8 cellular contexts compared by ENCODE assay signal in genomic region chr3:46926871-46927717, GRCh38. TPM values are rescaled to one million over a fixed set of nuclear protein-coding genes. Genes with fewer than 3 reads are reported as not detected.
DNase-seq lines count a peak whose midpoint lies in the region; ATAC-seq and TF ChIP-seq lines count a peak whose summit lies in the region.
"Had no signal": no experiment of that assay in that cellular context is flagged by ENCODE, and none has a peak within 500 bp of the region (broad histone marks: within the 10 kb centered on the region; RNA-seq: fewer than 3 reads in every experiment).

No MANE protein-coding gene starts in this region.

- H3K4me1 ChIP-seq in OCI-LY1 (ENCODE audit: insufficient read depth, low read length, severe bottlenecking) (peaks cover 64% of the 10 kb centered on the region), fibroblast of lung (ENCODE audit: control insufficient read depth, extremely low read depth, insufficient read depth, low read length) (peaks cover 17% of the 10 kb centered on the region), tibial artery (peaks cover 0 to 87% (median 73%) of the 10 kb centered on the region in 4 donors)

- DNase-seq in fibroblast of lung (ENCODE audit: low read depth in 2 of 2) (no peak), tibial artery (peak; percentile 27 to 62), NCI-H748 (lab: John Stamatoyannopoulos, UW; ENCODE audit: unreplicated experiment) (no peak), HuH-7.5 (ENCODE audit: low spot score) (no peak)

- H4K20me1 ChIP-seq in OCI-LY1 (ENCODE audit: insufficient read depth, low read length) (no peaks in the 10 kb centered on the region), fibroblast of lung (ENCODE audit: control insufficient read depth, extremely low read depth, insufficient read depth, low read length) (no peaks in the 10 kb centered on the region)

- H3K27me3 ChIP-seq in OCI-LY1 (ENCODE audit: insufficient read depth, low read length) (no peaks in the 10 kb centered on the region), fibroblast of lung (ENCODE audit: control insufficient read depth, insufficient read depth, low read length) (no peaks in the 10 kb centered on the region), tibial artery (no peaks in the 10 kb centered on the region)

- ATAC-seq in GM18873 (IDR thresholded peaks at IDR 0.05; ENCODE audit: low FRiP score, unreplicated experiment), result peak; percentile 39
- peak; percentile 49 for ATAC-seq in HG02623 (IDR thresholded peaks at IDR 0.05; ENCODE audit: unreplicated experiment)

- H3K36me3 ChIP-seq in OCI-LY1 (ENCODE audit: insufficient read depth, low read length), result peaks cover 66% of the 10 kb centered on the region
- H3K36me3 ChIP-seq in fibroblast of lung (ENCODE audit: control insufficient read depth, insufficient read depth, low read length), result peaks cover 18% of the 10 kb centered on the region
- H3K36me3 ChIP-seq in tibial artery, result peaks cover 25 to 42% (median 36%) of the 10 kb centered on the region in 3 donors

- H3K79me2 ChIP-seq in OCI-LY1 (ENCODE audit: insufficient read depth, low read length), result no peaks in the 10 kb centered on the region
- H3K79me2 ChIP-seq in fibroblast of lung (ENCODE audit: control insufficient read depth, insufficient read depth, low read length), result peaks cover 30% of the 10 kb centered on the region

- H3K4me2 ChIP-seq in OCI-LY1 (ENCODE audit: low read length) (peak overlapping the region; percentile 54), fibroblast of lung (ENCODE audit: extremely low read depth, insufficient read depth, low read length) (no peak overlapping the region)

- peak overlapping the region; percentile 58; the same call in 1 of the 2 replicates for H3K9ac ChIP-seq in OCI-LY1 (ENCODE audit: low read length)
- no peak overlapping the region for H3K9ac ChIP-seq in fibroblast of lung (ENCODE audit: insufficient read depth, low read length)

- H3K9me2 ChIP-seq in OCI-LY1 (ENCODE audit: low read depth, low read length), result no peaks in the 10 kb centered on the region

- H3K27ac ChIP-seq in OCI-LY1 (ENCODE audit: low read depth, low read length, poor library complexity, severe bottlenecking), result peak overlapping the region; percentile 96
- H3K27ac ChIP-seq in fibroblast of lung (ENCODE audit: insufficient read depth, low read length), result peak overlapping the region; percentile 77
- peak overlapping the region; percentile 67 to 80 for H3K27ac ChIP-seq in tibial artery
- H3K27ac ChIP-seq: VCaP had no signal

- intact Hi-C loops in tibial artery (cut with DNase I; ENCODE audit: low total_unique reads), result loop anchor here (10.0 kb wide), 1 partner anchor 398 kb away; no protein-coding TSS in a partner anchor

- H3K9me3 ChIP-seq in OCI-LY1 (ENCODE audit: low read length) (0 out of 2 replicates have a peak, but pooled peaks cover 3% of the 10 kb centered on the region), fibroblast of lung (ENCODE audit: control insufficient read depth, insufficient read depth, low read depth, low read length) (no peaks in the 10 kb centered on the region), tibial artery (no peaks in the 10 kb centered on the region)

- peaks cover 9% of the 10 kb centered on the region; the same call in 1 of the 2 replicates for H3F3A ChIP-seq in OCI-LY1 (ENCODE audit: insufficient read depth, low read length)

- H2AFZ ChIP-seq in OCI-LY1 (ENCODE audit: low read length) (no peak overlapping the region), fibroblast of lung (ENCODE audit: low read length) (no peak overlapping the region)

- H3K4me3 ChIP-seq in OCI-LY1 (ENCODE audit: low read depth, low read length, poor library complexity, severe bottlenecking) (peak overlapping the region; percentile 36), fibroblast of lung (replicated peaks in 1 of 4; ENCODE audit: control extremely low read depth in 1 of 4, insufficient read depth in 1 of 4, low read depth in 3 of 4, low read length in 4 of 4) (no peak overlapping the region), tibial artery (no peak overlapping the region)

- no peak for TF ChIP-seq CTCF in OCI-LY1 (IDR thresholded peaks at IDR 0.05; ENCODE audit: low read length)
- no peak for TF ChIP-seq CTCF in fibroblast of lung (conservative IDR thresholded peaks at IDR 0.05 in 1 of 2, IDR thresholded peaks at IDR 0.05 in 1 of 2; ENCODE audit: low read depth in 1 of 2, low read length in 2 of 2)
- no peak for TF ChIP-seq CTCF in tibial artery (IDR thresholded peaks at IDR 0.05)

RNA-seq across cellular contexts. Expression of gene CCDC12, which starts 49.5 kb away (rescaled TPM):
- total RNA-seq in fibroblast of lung, result 25.9 and 29.2 TPM in 2 replicates
- 28.0 and 28.4 TPM in 2 replicates for polyA plus RNA-seq in fibroblast of lung
- polyA plus RNA-seq in fibroblast of lung (2012), result 31.7 and 39.5 TPM in 2 replicates
- polyA minus RNA-seq in fibroblast of lung (ENCODE audit: low replicate concordance), result 22.0 and 34.3 TPM in 2 replicates

RNA-seq across cellular contexts. Expression of gene PTH1R, which starts 49.6 kb away (rescaled TPM):
- 3.3 and 4.3 TPM in 2 replicates for total RNA-seq in fibroblast of lung
- polyA plus RNA-seq in fibroblast of lung, result 0.06 and 0.67 TPM in 2 replicates
- 1.2 TPM in 1 of 2 replicates, not detected in the other for polyA plus RNA-seq in fibroblast of lung (2012)
- 0.98 TPM in 1 of 2 replicates, not detected in the other for polyA minus RNA-seq in fibroblast of lung (ENCODE audit: low replicate concordance)

RNA-seq across cellular contexts. Expression of gene NBEAL2, which starts 52.4 kb away (rescaled TPM):
- total RNA-seq in fibroblast of lung, result 2.1 and 4.5 TPM in 2 replicates
- 1.5 and 2.5 TPM in 2 replicates for polyA plus RNA-seq in fibroblast of lung
- polyA plus RNA-seq in fibroblast of lung (2012), result 2.1 and 3.3 TPM in 2 replicates
- polyA minus RNA-seq in fibroblast of lung (ENCODE audit: low replicate concordance), result 23.4 and 24.0 TPM in 2 replicates

Comparison
In these comparisons a context has a peak if more than half of its experiments do, and no peak if none do; other contexts are left out.
1. DNase-seq: peak in tibial artery (2 of 2); none in fibroblast of lung (0 of 2), NCI-H748 (single experiment) and HuH-7.5 (single experiment).
2. Peak in every context shown above with its lines, with median percentiles within 50 percentile points of each other: H3K27ac ChIP-seq.